Comparison of ENCODE assay signal across 25 cellular contexts in the genomic region with DNA sequence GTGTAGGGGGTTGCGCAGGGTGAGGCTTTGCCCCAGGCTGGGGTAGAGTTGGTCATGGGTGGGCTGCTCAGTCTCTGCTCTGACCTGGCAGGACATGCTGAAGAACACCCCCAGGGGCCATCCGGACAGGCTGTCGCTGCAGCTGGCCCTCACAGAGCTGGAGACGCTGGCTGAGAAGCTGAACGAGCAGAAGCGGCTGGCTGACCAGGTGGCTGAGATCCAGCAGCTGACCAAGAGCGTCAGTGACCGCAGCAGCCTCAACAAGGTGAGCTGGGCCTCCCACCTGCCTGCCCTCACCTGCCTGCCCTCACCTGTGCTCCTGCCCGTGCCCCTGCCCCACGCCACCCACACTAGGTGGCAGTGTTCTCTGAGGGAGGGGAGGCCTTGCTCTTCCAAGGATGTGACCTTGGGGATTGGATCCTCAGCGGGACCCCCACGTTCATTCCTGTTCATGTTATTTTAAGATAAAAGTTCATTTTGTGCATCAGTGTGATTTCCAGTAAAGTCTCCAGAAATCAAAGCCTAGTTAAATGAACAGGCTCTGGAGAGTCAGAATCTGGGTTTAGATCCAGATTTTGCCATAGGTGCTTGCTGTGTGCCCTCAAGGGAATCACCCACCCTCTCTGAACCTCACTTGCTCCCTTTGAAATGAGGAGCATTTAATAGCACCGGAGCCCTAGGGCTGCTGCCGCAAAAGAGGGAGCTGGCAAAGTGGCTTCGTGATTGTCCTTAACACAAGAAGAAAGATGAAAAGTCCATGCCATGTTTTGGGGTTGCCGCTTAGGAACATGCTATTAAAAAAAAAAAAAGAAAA.
DNase-seq lines count a peak whose midpoint lies in the region; TF ChIP-seq lines count a peak whose summit lies in the region.
"Had no signal": no experiment of that assay in that cellular context is flagged by ENCODE, and none has a peak within 500 bp of the region (broad histone marks: within the 10 kb centered on the region; RNA-seq: fewer than 3 reads in every experiment).

No MANE protein-coding gene starts in this region.

- no peaks in the 10 kb centered on the region for H3K9me3 Mint-ChIP-seq in H9
- no peaks in the 10 kb centered on the region for H3K9me3 Mint-ChIP-seq in activated naive CD4-positive, alpha-beta T cell treated with anti-CD3 and anti-CD28 coated beads, Interleukin-2, amount 10 ng/mL, durations not matched to agents 7 days and 5 days

- no peak overlapping the region for H3T11ph ChIP-seq in H9 (ENCODE audit: low read length)

- H3K4me1 ChIP-seq in H9 (ENCODE audit: insufficient read depth, low read length) (no peaks in the 10 kb centered on the region), mammary epithelial cell (ENCODE audit: insufficient read depth, low read length) (peaks cover 17% of the 10 kb centered on the region)
- H3K4me1 ChIP-seq: HAP-1, pancreas, uterus had no signal

- no peaks in the 10 kb centered on the region for H3K27me3 ChIP-seq in H9 (ENCODE audit: insufficient read depth, low read length)
- no peaks in the 10 kb centered on the region for H3K27me3 ChIP-seq in kidney epithelial cell (ENCODE audit: control insufficient read depth, insufficient read depth, low read length)
- H3K27me3 ChIP-seq in mammary epithelial cell (ENCODE audit: insufficient read depth, low read length): no peaks in the 10 kb centered on the region
- H3K27me3 ChIP-seq: left lung, pancreas, uterus had no signal

- H3K79me1 ChIP-seq in H9 (ENCODE audit: insufficient read depth, low read depth, low read length, poor library complexity, severe bottlenecking): no peaks in the 10 kb centered on the region

- peak overlapping the region in 1 of 3 experiments; percentile 59; a peak in 1 of 7 replicates for H3K27ac Mint-ChIP-seq in H9
- H3K27ac Mint-ChIP-seq in activated naive CD4-positive, alpha-beta T cell treated with anti-CD3 and anti-CD28 coated beads, Interleukin-2, amount 10 ng/mL, durations not matched to agents 7 days and 5 days: no peak overlapping the region
- H3K27ac Mint-ChIP-seq: activated naive CD8-positive, alpha-beta T cell had no signal

- no peak overlapping the region for H2BK12ac ChIP-seq in H9 (ENCODE audit: insufficient read length, low read depth, low read length)

- H3K36me3 ChIP-seq in kidney epithelial cell (ENCODE audit: control insufficient read depth, insufficient read depth, low read length) (peaks cover 1% of the 10 kb centered on the region), mammary epithelial cell (ENCODE audit: insufficient read depth, low read length) (no peaks in the 10 kb centered on the region)
- H3K36me3 ChIP-seq: HAP-1, uterus had no signal

- H3K14ac ChIP-seq in H9 (ENCODE audit: insufficient read depth, low read length): no peak overlapping the region

- no peak overlapping the region for H2BK120ac ChIP-seq in H9 (ENCODE audit: low read depth, low read length, poor library complexity, severe bottlenecking)

- H3K4me3 ChIP-seq in kidney epithelial cell (ENCODE audit: low read depth, low read length): no peak overlapping the region
- no peak overlapping the region for H3K4me3 ChIP-seq in mammary epithelial cell (replicated peaks in 1 of 3; ENCODE audit: insufficient read depth in 1 of 3, low read depth in 2 of 3, low read length in 3 of 3)
- H3K4me3 ChIP-seq: HAP-1, left lung, pancreas, PC-9, smooth muscle cell, uterus had no signal

- intact Hi-C loops in mammary epithelial cell (cut with micrococcal nuclease): no loop called here

- H2BK5ac ChIP-seq in H9 (ENCODE audit: insufficient read length, low read length): no peak overlapping the region

- no peak overlapping the region for H4K91ac ChIP-seq in H9 (ENCODE audit: insufficient read length, low read depth, low read length)

- H3K18ac ChIP-seq in H9 (ENCODE audit: insufficient read length, low read depth, low read length): no peak overlapping the region

- no peak overlapping the region for H3K4me3 Mint-ChIP-seq in H9
- no peak overlapping the region for H3K4me3 Mint-ChIP-seq in activated naive CD4-positive, alpha-beta T cell treated with anti-CD3 and anti-CD28 coated beads, Interleukin-2, amount 10 ng/mL, durations not matched to agents 7 days and 5 days
- H3K4me3 Mint-ChIP-seq: activated naive CD8-positive, alpha-beta T cell had no signal

- H3K27ac ChIP-seq in H9 (ENCODE audit: insufficient read length, low read depth, low read length) (no peak overlapping the region), VCaP (no peak overlapping the region), mammary epithelial cell (ENCODE audit: insufficient read depth, low read depth, low read length) (no peak overlapping the region)
- H3K27ac ChIP-seq: epithelial cell of prostate, pancreas, PC-9, uterus had no signal

- no peaks in the 10 kb centered on the region; the same call in 1 of the 2 replicates for H3K27me3 Mint-ChIP-seq in H9 (ENCODE audit: low read depth)
- no peaks in the 10 kb centered on the region for H3K27me3 Mint-ChIP-seq in activated naive CD4-positive, alpha-beta T cell treated with anti-CD3 and anti-CD28 coated beads, Interleukin-2, amount 10 ng/mL, durations not matched to agents 7 days and 5 days
- H3K27me3 Mint-ChIP-seq: activated naive CD8-positive, alpha-beta T cell had no signal

- H3K9me3 ChIP-seq in H9 (ENCODE audit: control insufficient read depth, low read depth, low read length): no peaks in the 10 kb centered on the region
- H3K9me3 ChIP-seq in mammary epithelial cell (replicated peaks; ENCODE audit: insufficient read depth, low read length): no peaks in the 10 kb centered on the region
- H3K9me3 ChIP-seq: HAP-1, left lung, pancreas, uterus had no signal

- H2AFZ ChIP-seq in H9 (ENCODE audit: low read length): no peak overlapping the region
- H2AFZ ChIP-seq in mammary epithelial cell (ENCODE audit: low read depth, low read length): no peak overlapping the region
- H2AFZ ChIP-seq: PC-9 had no signal

- WGBS in H9 (ENCODE audit: extremely low coverage, insufficient read length, low lambda C conversion rate): no CpG with 5 or more reads among the region's 16 CpGs
- 81% methylated on average over 8 of the region's 16 CpGs for WGBS in mammary epithelial cell (ENCODE audit: low coverage, missing lambda C conversion rate)

- H2BK20ac ChIP-seq in H9 (ENCODE audit: low read depth, low read length, poor library complexity, severe bottlenecking): no peak overlapping the region

- H3K23ac ChIP-seq in H9 (ENCODE audit: insufficient read length, low read depth, low read length): no peak overlapping the region

- H3K9ac ChIP-seq in H9 (ENCODE audit: extremely low read depth, insufficient read length, low read length) (no peak overlapping the region), mammary epithelial cell (ENCODE audit: insufficient read depth, low read length) (no peak overlapping the region)

- H4K8ac ChIP-seq in H9 (replicated peaks; ENCODE audit: insufficient read length, low read depth, low read length): no peak overlapping the region

- peaks cover 2 to 6% of the 10 kb centered on the region in 2 experiments; a peak in 2 of 4 replicates for H3K4me1 Mint-ChIP-seq in H9
- H3K4me1 Mint-ChIP-seq in activated naive CD4-positive, alpha-beta T cell treated with anti-CD3 and anti-CD28 coated beads, Interleukin-2, amount 10 ng/mL, durations not matched to agents 7 days and 5 days: no peaks in the 10 kb centered on the region

- dilution Hi-C loops in mammary epithelial cell (cut with HindIII; ENCODE audit: low sequenced_read_pairs): no loop called here

- H3K4me2 ChIP-seq in H9 (ENCODE audit: insufficient read depth, insufficient read length, low read length): no peak overlapping the region
- no peak overlapping the region for H3K4me2 ChIP-seq in mammary epithelial cell (ENCODE audit: insufficient read depth, low read depth, low read length)
- H3K4me2 ChIP-seq: PC-9, smooth muscle cell had no signal

- DNase-seq in NCI-H1436 (lab: John Stamatoyannopoulos, UW) (peak; percentile 19), NCI-H1436 treated with DMSO at 0.1 percent for 48 hours (lab: John Stamatoyannopoulos, UW) (no peak), H9 (no peak), kidney epithelial cell (ENCODE audit: low read depth) (no peak), mammary epithelial cell (no peak), hepatic stellate cell (ENCODE audit: low spot score) (no peak)
- DNase-seq in activated naive CD4-positive, alpha-beta T cell treated with anti-CD3 and anti-CD28 coated beads, Interleukin-2, amount 10 ng/mL, durations not matched to agents 7 days and 5 days: no peak
- DNase-seq: activated CD4-positive, alpha-beta T cell treated with anti-CD3 and anti-CD28 coated beads for 4 hours; activated CD8-positive, alpha-beta memory T cell treated with anti-CD3 and anti-CD28 coated beads for 24 hours; effector CD4-positive, alpha-beta T cell; Karpas-422; left lung; mesenchymal stem cell; NCI-H1694; NCI-H510A; pancreas; PC-9; retina; stimulated activated naive CD8-positive, alpha-beta T cell treated with anti-CD3 and anti-CD28 coated beads, Interleukin-15, Interleukin-2, amounts not matched to agents 100 U/mL and 50 U/mL, for 24 hours; uterus had no signal

- no peaks in the 10 kb centered on the region for H3K79me2 ChIP-seq in H9 (ENCODE audit: insufficient read depth, low read length)
- no peaks in the 10 kb centered on the region for H3K79me2 ChIP-seq in mammary epithelial cell (ENCODE audit: insufficient read depth, low read length)

- no peaks in the 10 kb centered on the region for H3K23me2 ChIP-seq in H9 (ENCODE audit: insufficient read length, low read depth, low read length, poor library complexity, severe bottlenecking)

- H3K4ac ChIP-seq in H9 (ENCODE audit: low read depth, low read length): no peak overlapping the region

- H2BK15ac ChIP-seq in H9 (ENCODE audit: low read depth, low read length): no peak overlapping the region

- in situ Hi-C loops in mammary epithelial cell (cut with MboI; ENCODE audit: low sequenced_read_pairs in 2 of 2): no loop called here

- H2AK5ac ChIP-seq in H9 (ENCODE audit: insufficient read length, low read length): no peak overlapping the region

- no peak overlapping the region for H3K56ac ChIP-seq in H9 (ENCODE audit: insufficient read length, low read depth, low read length)

- H4K20me1 ChIP-seq in H9 (ENCODE audit: control insufficient read depth, insufficient read depth, insufficient read length) (peaks cover 2% of the 10 kb centered on the region), mammary epithelial cell (ENCODE audit: insufficient read depth, low read length) (no peaks in the 10 kb centered on the region)

- peak; percentile 35; the same call in 2 of the 3 replicates for TF ChIP-seq CTCF in H9 (conservative IDR thresholded peaks at IDR 0.05)
- peak; percentile 33 for TF ChIP-seq CTCF in VCaP (conservative IDR thresholded peaks at IDR 0.05)
- peak; percentile 4 for TF ChIP-seq CTCF in kidney epithelial cell (IDR thresholded peaks at IDR 0.05; ENCODE audit: insufficient read depth, low read length, poor library complexity, severe bottlenecking)
- no peak for TF ChIP-seq CTCF in mammary epithelial cell (conservative IDR thresholded peaks at IDR 0.05 in 1 of 2, IDR thresholded peaks at IDR 0.05 in 1 of 2; ENCODE audit: extremely low read depth in 1 of 2, insufficient read depth in 1 of 2, low read depth in 1 of 2, low read length in 2 of 2)

- CTCF ChIA-PET in activated naive CD4-positive, alpha-beta T cell treated with anti-CD3 and anti-CD28 coated beads, Interleukin-2, amount 10 ng/mL, durations not matched to agents 7 days and 5 days (lab: Charles Lee): no interaction called here
- CTCF ChIA-PET in mammary epithelial cell (lab: Charles Lee; ENCODE audit: low non-redundant PET): no interaction called here

- no TSS peak for BruUV-seq in mammary epithelial cell (replicated peaks; lab: Mats Ljungman, UMichigan)

- no peak overlapping the region for H4K5ac ChIP-seq in H9 (ENCODE audit: insufficient read length, low read depth, low read length)

- peaks cover 2 to 68% (median 45%) of the 10 kb centered on the region in 3 experiments for H3K36me3 Mint-ChIP-seq in H9 (ENCODE audit: insufficient read depth in 1 of 3, low read depth in 3 of 3)
- no peaks in the 10 kb centered on the region for H3K36me3 Mint-ChIP-seq in activated naive CD4-positive, alpha-beta T cell treated with anti-CD3 and anti-CD28 coated beads, Interleukin-2, amount 10 ng/mL, durations not matched to agents 7 days and 5 days
- H3K36me3 Mint-ChIP-seq: activated naive CD8-positive, alpha-beta T cell had no signal

Comparison
In these comparisons a context has a peak if more than half of its experiments do, and no peak if none do; other contexts are left out.
1. CTCF ChIP-seq: peak in H9 (single experiment), VCaP (single experiment) and kidney epithelial cell (single experiment); none in mammary epithelial cell (0 of 2).